Comparison of ENCODE assay signal across 1 cellular context in genomic region chr6:156816505-156816904, GRCh38.
TF ChIP-seq lines count a peak whose summit lies in the region.

No MANE protein-coding gene starts in this region.

TF ChIP-seq in WTC11, 78 proteins besides CTCF, POLR2A, EP300 and RAD21 (continued from another document):
- TF ChIP-seq AR (CRISPR knock-in tag; IDR thresholded peaks at IDR 0.05) (no peak), USF2 (CRISPR knock-in tag; IDR thresholded peaks at IDR 0.05) (no peak), ATF1 (CRISPR knock-in tag; IDR thresholded peaks at IDR 0.05) (no peak), FOXP1 (CRISPR knock-in tag; IDR thresholded peaks at IDR 0.05; ENCODE audit: borderline replicate concordance) (no peak), NR3C1 (CRISPR knock-in tag; conservative IDR thresholded peaks at IDR 0.05; ENCODE audit: low read depth) (no peak), NFE2L1 (CRISPR knock-in tag; IDR thresholded peaks at IDR 0.05) (no peak), FOXP4 (CRISPR knock-in tag; IDR thresholded peaks at IDR 0.05) (no peak), CREM (CRISPR knock-in tag; IDR thresholded peaks at IDR 0.05) (no peak)
